Comparison of ENCODE assay signal across 1 cellular context in the genomic region with DNA sequence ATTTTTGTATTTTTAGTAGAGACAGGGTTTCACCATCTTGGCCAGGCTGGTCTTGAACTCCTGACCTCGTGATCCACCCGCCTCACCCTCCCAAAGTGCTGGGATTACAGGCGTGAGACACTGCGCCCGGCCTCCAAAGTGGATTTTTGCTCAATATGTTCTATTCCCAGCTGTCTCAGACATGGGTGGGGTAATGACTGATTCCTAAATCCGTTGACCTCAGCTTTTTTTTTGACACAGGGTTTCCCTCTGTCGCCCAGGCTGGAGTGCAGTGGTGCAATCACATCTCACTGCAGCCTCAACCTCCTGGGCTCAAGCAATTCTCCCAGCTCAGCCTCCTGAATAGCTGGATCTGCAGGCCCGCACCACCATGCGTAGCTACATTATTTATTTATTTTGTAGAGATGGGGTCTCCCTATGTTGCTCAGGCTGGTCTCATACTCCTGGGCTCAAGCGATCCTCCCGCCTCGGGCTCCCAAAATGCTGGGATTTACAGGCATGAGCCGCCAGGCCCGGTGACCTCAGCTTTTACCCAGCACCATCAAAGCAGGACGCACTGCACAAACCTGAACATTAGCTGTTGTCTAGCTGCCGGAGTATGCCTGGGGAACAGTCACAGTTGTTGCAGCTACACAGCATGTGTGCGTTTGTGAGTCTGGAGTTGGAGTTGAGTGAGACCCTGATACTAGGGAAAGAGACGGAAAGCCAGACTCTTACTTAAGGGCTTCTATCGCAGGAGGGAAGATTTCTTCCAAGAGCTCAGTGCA.
TF ChIP-seq lines count a peak whose summit lies in the region.

No MANE protein-coding gene starts in this region.

TF ChIP-seq in GM23338, 12 proteins besides CTCF, POLR2A, EP300 and RAD21 (continued from another document):
- TF ChIP-seq, protein P1, sequence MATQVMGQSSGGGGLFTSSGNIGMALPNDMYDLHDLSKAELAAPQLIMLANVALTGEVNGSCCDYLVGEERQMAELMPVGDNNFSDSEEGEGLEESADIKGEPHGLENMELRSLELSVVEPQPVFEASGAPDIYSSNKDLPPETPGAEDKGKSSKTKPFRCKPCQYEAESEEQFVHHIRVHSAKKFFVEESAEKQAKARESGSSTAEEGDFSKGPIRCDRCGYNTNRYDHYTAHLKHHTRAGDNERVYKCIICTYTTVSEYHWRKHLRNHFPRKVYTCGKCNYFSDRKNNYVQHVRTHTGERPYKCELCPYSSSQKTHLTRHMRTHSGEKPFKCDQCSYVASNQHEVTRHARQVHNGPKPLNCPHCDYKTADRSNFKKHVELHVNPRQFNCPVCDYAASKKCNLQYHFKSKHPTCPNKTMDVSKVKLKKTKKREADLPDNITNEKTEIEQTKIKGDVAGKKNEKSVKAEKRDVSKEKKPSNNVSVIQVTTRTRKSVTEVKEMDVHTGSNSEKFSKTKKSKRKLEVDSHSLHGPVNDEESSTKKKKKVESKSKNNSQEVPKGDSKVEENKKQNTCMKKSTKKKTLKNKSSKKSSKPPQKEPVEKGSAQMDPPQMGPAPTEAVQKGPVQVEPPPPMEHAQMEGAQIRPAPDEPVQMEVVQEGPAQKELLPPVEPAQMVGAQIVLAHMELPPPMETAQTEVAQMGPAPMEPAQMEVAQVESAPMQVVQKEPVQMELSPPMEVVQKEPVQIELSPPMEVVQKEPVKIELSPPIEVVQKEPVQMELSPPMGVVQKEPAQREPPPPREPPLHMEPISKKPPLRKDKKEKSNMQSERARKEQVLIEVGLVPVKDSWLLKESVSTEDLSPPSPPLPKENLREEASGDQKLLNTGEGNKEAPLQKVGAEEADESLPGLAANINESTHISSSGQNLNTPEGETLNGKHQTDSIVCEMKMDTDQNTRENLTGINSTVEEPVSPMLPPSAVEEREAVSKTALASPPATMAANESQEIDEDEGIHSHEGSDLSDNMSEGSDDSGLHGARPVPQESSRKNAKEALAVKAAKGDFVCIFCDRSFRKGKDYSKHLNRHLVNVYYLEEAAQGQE (IDR thresholded peaks at IDR 0.05; ENCODE audit: unreplicated experiment), result no peak
- TF ChIP-seq, protein P2, sequence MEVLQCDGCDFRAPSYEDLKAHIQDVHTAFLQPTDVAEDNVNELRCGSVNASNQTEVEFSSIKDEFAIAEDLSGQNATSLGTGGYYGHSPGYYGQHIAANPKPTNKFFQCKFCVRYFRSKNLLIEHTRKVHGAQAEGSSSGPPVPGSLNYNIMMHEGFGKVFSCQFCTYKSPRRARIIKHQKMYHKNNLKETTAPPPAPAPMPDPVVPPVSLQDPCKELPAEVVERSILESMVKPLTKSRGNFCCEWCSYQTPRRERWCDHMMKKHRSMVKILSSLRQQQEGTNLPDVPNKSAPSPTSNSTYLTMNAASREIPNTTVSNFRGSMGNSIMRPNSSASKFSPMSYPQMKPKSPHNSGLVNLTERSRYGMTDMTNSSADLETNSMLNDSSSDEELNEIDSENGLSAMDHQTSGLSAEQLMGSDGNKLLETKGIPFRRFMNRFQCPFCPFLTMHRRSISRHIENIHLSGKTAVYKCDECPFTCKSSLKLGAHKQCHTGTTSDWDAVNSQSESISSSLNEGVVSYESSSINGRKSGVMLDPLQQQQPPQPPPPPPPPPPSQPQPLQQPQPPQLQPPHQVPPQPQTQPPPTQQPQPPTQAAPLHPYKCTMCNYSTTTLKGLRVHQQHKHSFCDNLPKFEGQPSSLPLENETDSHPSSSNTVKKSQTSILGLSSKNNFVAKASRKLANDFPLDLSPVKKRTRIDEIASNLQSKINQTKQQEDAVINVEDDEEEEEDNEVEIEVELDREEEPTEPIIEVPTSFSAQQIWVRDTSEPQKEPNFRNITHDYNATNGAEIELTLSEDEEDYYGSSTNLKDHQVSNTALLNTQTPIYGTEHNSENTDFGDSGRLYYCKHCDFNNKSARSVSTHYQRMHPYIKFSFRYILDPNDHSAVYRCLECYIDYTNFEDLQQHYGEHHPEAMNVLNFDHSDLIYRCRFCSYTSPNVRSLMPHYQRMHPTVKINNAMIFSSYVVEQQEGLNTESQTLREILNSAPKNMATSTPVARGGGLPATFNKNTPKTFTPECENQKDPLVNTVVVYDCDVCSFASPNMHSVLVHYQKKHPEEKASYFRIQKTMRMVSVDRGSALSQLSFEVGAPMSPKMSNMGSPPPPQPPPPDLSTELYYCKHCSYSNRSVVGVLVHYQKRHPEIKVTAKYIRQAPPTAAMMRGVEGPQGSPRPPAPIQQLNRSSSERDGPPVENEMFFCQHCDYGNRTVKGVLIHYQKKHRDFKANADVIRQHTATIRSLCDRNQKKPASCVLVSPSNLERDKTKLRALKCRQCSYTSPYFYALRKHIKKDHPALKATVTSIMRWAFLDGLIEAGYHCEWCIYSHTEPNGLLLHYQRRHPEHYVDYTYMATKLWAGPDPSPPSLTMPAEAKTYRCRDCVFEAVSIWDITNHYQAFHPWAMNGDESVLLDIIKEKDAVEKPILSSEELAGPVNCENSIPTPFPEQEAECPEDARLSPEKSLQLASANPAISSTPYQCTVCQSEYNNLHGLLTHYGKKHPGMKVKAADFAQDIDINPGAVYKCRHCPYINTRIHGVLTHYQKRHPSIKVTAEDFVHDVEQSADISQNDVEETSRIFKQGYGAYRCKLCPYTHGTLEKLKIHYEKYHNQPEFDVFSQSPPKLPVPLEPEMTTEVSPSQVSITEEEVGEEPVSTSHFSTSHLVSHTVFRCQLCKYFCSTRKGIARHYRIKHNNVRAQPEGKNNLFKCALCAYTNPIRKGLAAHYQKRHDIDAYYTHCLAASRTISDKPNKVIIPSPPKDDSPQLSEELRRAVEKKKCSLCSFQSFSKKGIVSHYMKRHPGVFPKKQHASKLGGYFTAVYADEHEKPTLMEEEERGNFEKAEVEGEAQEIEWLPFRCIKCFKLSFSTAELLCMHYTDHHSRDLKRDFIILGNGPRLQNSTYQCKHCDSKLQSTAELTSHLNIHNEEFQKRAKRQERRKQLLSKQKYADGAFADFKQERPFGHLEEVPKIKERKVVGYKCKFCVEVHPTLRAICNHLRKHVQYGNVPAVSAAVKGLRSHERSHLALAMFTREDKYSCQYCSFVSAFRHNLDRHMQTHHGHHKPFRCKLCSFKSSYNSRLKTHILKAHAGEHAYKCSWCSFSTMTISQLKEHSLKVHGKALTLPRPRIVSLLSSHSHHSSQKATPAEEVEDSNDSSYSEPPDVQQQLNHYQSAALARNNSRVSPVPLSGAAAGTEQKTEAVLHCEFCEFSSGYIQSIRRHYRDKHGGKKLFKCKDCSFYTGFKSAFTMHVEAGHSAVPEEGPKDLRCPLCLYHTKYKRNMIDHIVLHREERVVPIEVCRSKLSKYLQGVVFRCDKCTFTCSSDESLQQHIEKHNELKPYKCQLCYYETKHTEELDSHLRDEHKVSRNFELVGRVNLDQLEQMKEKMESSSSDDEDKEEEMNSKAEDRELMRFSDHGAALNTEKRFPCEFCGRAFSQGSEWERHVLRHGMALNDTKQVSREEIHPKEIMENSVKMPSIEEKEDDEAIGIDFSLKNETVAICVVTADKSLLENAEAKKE (CRISPR knock-in tag; IDR thresholded peaks at IDR 0.05), result no peak
- no peak for TF ChIP-seq POLR2AphosphoS5 (IDR thresholded peaks at IDR 0.05; ENCODE audit: low read depth)
- TF ChIP-seq EZH2 (IDR thresholded peaks at IDR 0.05; ENCODE audit: low read depth, unreplicated experiment), result no peak
